In the genomic region with DNA sequence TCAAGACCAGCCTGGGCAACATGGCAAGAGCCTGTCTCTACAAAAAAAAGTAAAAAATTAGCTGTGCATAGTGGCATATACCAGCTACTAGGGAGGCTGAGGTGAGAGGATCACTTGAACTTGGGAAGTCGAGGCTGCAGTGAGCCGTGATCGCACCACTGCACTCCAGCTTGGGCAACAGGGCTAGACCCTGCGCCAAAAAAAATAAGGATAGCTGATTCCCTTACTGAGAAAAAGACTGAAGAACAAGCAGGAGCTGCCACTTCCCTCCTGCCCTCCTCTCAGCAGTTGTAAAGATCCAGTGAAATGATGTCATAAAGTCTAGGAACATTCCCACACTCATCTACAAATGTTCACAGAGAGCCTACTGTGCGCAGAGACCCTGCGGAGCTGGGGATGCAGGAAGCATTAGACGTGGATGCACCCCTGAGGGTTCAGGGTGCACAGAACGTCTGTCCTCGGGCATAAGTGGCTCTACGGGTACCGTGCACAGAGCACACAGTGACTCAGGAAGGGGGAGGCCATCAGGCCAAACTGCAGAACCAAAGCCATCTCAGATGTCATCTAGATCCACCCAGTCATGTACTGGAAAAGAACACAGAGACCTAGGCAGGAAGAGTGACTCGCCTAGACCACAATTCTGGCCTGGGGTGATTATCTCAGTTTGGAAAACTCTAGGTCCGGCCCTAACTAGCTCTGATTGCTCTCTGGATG, we compare ENCODE assay signal across 11 cellular contexts. TPM values are rescaled to one million over a fixed set of nuclear protein-coding genes. Genes with fewer than 3 reads are reported as not detected.
DNase-seq lines count a peak whose midpoint lies in the region; ATAC-seq, FAIRE-seq and TF ChIP-seq lines count a peak whose summit lies in the region.
"Had no signal": no experiment of that assay in that cellular context is flagged by ENCODE, and none has a peak within 500 bp of the region (broad histone marks: within the 10 kb centered on the region; RNA-seq: fewer than 3 reads in every experiment).

No MANE protein-coding gene starts in this region.

- no peaks in the 10 kb centered on the region for H3K36me3 Mint-ChIP-seq in glutamatergic neuron (ENCODE audit: unreplicated experiment)

- no peaks in the 10 kb centered on the region for H3K9me3 ChIP-seq in keratinocyte (ENCODE audit: control insufficient read depth, low read depth, low read length)

- no peaks in the 10 kb centered on the region for H3K9me3 Mint-ChIP-seq in glutamatergic neuron (ENCODE audit: unreplicated experiment)
- H3K9me3 Mint-ChIP-seq: neural crest cell had no signal

- H3K4me2 ChIP-seq in keratinocyte (ENCODE audit: control insufficient read depth, extremely low read depth, insufficient read depth, low read depth, low read length), result peak overlapping the region; percentile 23

- peak; percentile 32 for DNase-seq in AG08396 (ENCODE audit: low spot score)
- peak; percentile 40 to 51 for DNase-seq in Kasumi-1 (lab: John Stamatoyannopoulos, UW)
- no peak for DNase-seq in keratinocyte (ENCODE audit: low read depth, low spot score)
- DNase-seq in glutamatergic neuron, result no peak
- DNase-seq in NCI-H446 (lab: John Stamatoyannopoulos, UW), result no peak
- DNase-seq in 8988T, result no peak
- DNase-seq: NCI-H82; stimulated activated CD4-positive, alpha-beta T cell treated with anti-CD3 and anti-CD28 coated beads, Interleukin-1b, Interleukin-23, amount 100 ng/mL, for 48 hours had no signal

- H3K4me1 ChIP-seq in keratinocyte (ENCODE audit: control insufficient read depth, extremely low read depth, insufficient read depth, low read length), result peaks cover 28% of the 10 kb centered on the region

- peaks cover 30 to 59% of the 10 kb centered on the region in 2 experiments for H3K36me3 ChIP-seq in keratinocyte (ENCODE audit: control insufficient read depth in 2 of 2, extremely low read depth in 1 of 2, insufficient read depth in 2 of 2, low read length in 2 of 2)

- H3K27me3 Mint-ChIP-seq in glutamatergic neuron (ENCODE audit: unreplicated experiment), result no peaks in the 10 kb centered on the region

- no peaks in the 10 kb centered on the region for H3K4me1 Mint-ChIP-seq in glutamatergic neuron (ENCODE audit: low read depth, unreplicated experiment)

- H3K9me1 ChIP-seq in keratinocyte (ENCODE audit: control insufficient read depth, extremely low read depth, insufficient read depth, low read length), result no peaks in the 10 kb centered on the region

- dilution Hi-C loops in keratinocyte (cut with MboI; ENCODE audit: extremely low pct_ligation_motif_present, low sequenced_read_pairs), result no loop called here

- no peak overlapping the region for H3K9ac ChIP-seq in keratinocyte (ENCODE audit: control insufficient read depth, extremely low read depth, insufficient read depth, low read length)

- no peak overlapping the region for H2AFZ ChIP-seq in keratinocyte (ENCODE audit: control insufficient read depth, low read length)

- H3K4me3 ChIP-seq in keratinocyte (ENCODE audit: control insufficient read depth in 2 of 3, extremely low read depth in 1 of 3, insufficient read depth in 2 of 3, low read depth in 1 of 3, low read length in 3 of 3), result peak overlapping the region in 1 of 3 experiments; percentile 22

- peak; percentile 99 for FAIRE-seq in keratinocyte (lab: Jason Lieb, UNC)

- H3K27ac Mint-ChIP-seq in glutamatergic neuron (ENCODE audit: unreplicated experiment), result no peak overlapping the region

- no peak overlapping the region for H3K4me3 Mint-ChIP-seq in glutamatergic neuron (ENCODE audit: unreplicated experiment)
- H3K4me3 Mint-ChIP-seq: neural crest cell had no signal

- H3K27me3 ChIP-seq in keratinocyte (ENCODE audit: control insufficient read depth, extremely low read depth, insufficient read depth, low read length), result no peaks in the 10 kb centered on the region

- peaks cover 24% of the 10 kb centered on the region for H3K79me2 ChIP-seq in keratinocyte (ENCODE audit: control insufficient read depth, insufficient read depth, low read length)

- no peak for ATAC-seq in HG02623 (IDR thresholded peaks at IDR 0.05; ENCODE audit: unreplicated experiment)

- H3K27ac ChIP-seq in angular gyrus (ENCODE audit: low read depth, low read length) (peak overlapping the region; percentile 1), keratinocyte (ENCODE audit: control insufficient read depth, insufficient read depth, low read length) (peak overlapping the region; percentile 50)

- no peak for TF ChIP-seq CTCF in keratinocyte (optimal IDR thresholded peaks at IDR 0.05 in 1 of 3, IDR thresholded peaks at IDR 0.05 in 1 of 3, conservative IDR thresholded peaks at IDR 0.05 in 1 of 3; ENCODE audit: extremely low read depth in 1 of 3, insufficient read depth in 2 of 3, low read length in 3 of 3)
- TF ChIP-seq CTCF in glutamatergic neuron (IDR thresholded peaks at IDR 0.05; ENCODE audit: partially characterized antibody, unreplicated experiment), result no peak

- peaks cover 4% of the 10 kb centered on the region for H4K20me1 ChIP-seq in keratinocyte (ENCODE audit: control insufficient read depth, extremely low read depth, insufficient read depth, low read length)

RNA-seq across cellular contexts. Expression of gene SEC14L2, which starts 11.7 kb away (rescaled TPM):
- 103 to 146 TPM (median 129 TPM) in 3 replicates for polyA plus RNA-seq in keratinocyte
- 33.2 TPM for polyA plus RNA-seq in keratinocyte (2011; ENCODE audit: low read depth)
- polyA plus RNA-seq in keratinocyte (2011; cell fraction: cytosol; rRNA removed), result 115 and 122 TPM in 2 replicates
- 128 and 144 TPM in 2 replicates for polyA plus RNA-seq in keratinocyte (2011; cell fraction: nucleus; rRNA removed)
- polyA plus RNA-seq in keratinocyte (2012; ENCODE audit: low replicate concordance), result 59.9 and 112 TPM in 2 replicates
- 120 to 175 TPM (median 124 TPM) in 3 replicates for polyA minus RNA-seq in keratinocyte
- polyA minus RNA-seq in keratinocyte (2011; cell fraction: cytosol; rRNA and poly(A)+ RNA removed), result 76.4 TPM
- polyA minus RNA-seq in keratinocyte (2011; cell fraction: nucleus; rRNA and poly(A)+ RNA removed), result 61.3 and 108 TPM in 2 replicates
- 0.76 TPM for total RNA-seq in glutamatergic neuron (ENCODE audit: unreplicated experiment)

RNA-seq across cellular contexts. Expression of gene MTFP1, which starts 17.0 kb away (rescaled TPM):
- polyA plus RNA-seq in keratinocyte, result 5.7 to 13.7 TPM (median 8.4 TPM) in 3 replicates
- polyA plus RNA-seq in keratinocyte (2011; ENCODE audit: low read depth), result 4.2 TPM
- polyA plus RNA-seq in keratinocyte (2011; cell fraction: cytosol; rRNA removed), result 4.3 and 6.2 TPM in 2 replicates
- polyA plus RNA-seq in keratinocyte (2011; cell fraction: nucleus; rRNA removed), result 4.4 and 4.7 TPM in 2 replicates
- 4.5 and 14.9 TPM in 2 replicates for polyA plus RNA-seq in keratinocyte (2012; ENCODE audit: low replicate concordance)
- 0.56 to 11.7 TPM (median 5.0 TPM) in 3 replicates for polyA minus RNA-seq in keratinocyte
- polyA minus RNA-seq in keratinocyte (2011; cell fraction: cytosol; rRNA and poly(A)+ RNA removed), result 8.8 TPM
- polyA minus RNA-seq in keratinocyte (2011; cell fraction: nucleus; rRNA and poly(A)+ RNA removed), result 1.2 and 1.3 TPM in 2 replicates
- total RNA-seq in glutamatergic neuron (ENCODE audit: unreplicated experiment), result 5.8 TPM

RNA-seq across cellular contexts. Expression of gene RNF215, which starts 21.3 kb away (rescaled TPM):
- 5.1 to 17.0 TPM (median 8.3 TPM) in 3 replicates for polyA plus RNA-seq in keratinocyte
- polyA plus RNA-seq in keratinocyte (2011; ENCODE audit: low read depth), result 2.7 TPM
- 3.8 and 6.9 TPM in 2 replicates for polyA plus RNA-seq in keratinocyte (2011; cell fraction: cytosol; rRNA removed)
- 26.7 and 36.1 TPM in 2 replicates for polyA plus RNA-seq in keratinocyte (2011; cell fraction: nucleus; rRNA removed)
- 5.4 and 8.1 TPM in 2 replicates for polyA plus RNA-seq in keratinocyte (2012; ENCODE audit: low replicate concordance)
- 11.9 to 13.2 TPM (median 13.0 TPM) in 3 replicates for polyA minus RNA-seq in keratinocyte
- 15.9 TPM for polyA minus RNA-seq in keratinocyte (2011; cell fraction: cytosol; rRNA and poly(A)+ RNA removed)
- 10.3 and 12.4 TPM in 2 replicates for polyA minus RNA-seq in keratinocyte (2011; cell fraction: nucleus; rRNA and poly(A)+ RNA removed)
- 43.1 TPM for total RNA-seq in glutamatergic neuron (ENCODE audit: unreplicated experiment)

RNA-seq across cellular contexts. Expression of gene CCDC157, which starts 51.7 kb away (rescaled TPM):
- polyA plus RNA-seq in keratinocyte, result 1.3 to 2.2 TPM (median 1.6 TPM) in 3 replicates
- 0.94 TPM for polyA plus RNA-seq in keratinocyte (2011; ENCODE audit: low read depth)
- polyA plus RNA-seq in keratinocyte (2011; cell fraction: cytosol; rRNA removed), result 0.94 and 1.6 TPM in 2 replicates
- 1.4 and 1.9 TPM in 2 replicates for polyA plus RNA-seq in keratinocyte (2011; cell fraction: nucleus; rRNA removed)
- polyA plus RNA-seq in keratinocyte (2012; ENCODE audit: low replicate concordance), result 0.49 and 1.6 TPM in 2 replicates
- 0.74 to 1.8 TPM (median 0.92 TPM) in 3 replicates for polyA minus RNA-seq in keratinocyte
- 1.2 TPM for polyA minus RNA-seq in keratinocyte (2011; cell fraction: cytosol; rRNA and poly(A)+ RNA removed)
- polyA minus RNA-seq in keratinocyte (2011; cell fraction: nucleus; rRNA and poly(A)+ RNA removed), result 0.63 and 1.8 TPM in 2 replicates
- total RNA-seq in glutamatergic neuron (ENCODE audit: unreplicated experiment), result 6.2 TPM

RNA-seq across cellular contexts. Expression of gene SF3A1, which starts 51.9 kb away (rescaled TPM):
- 17.9 to 63.6 TPM (median 34.2 TPM) in 3 replicates for polyA plus RNA-seq in keratinocyte
- 62.3 TPM for polyA plus RNA-seq in keratinocyte (2011; ENCODE audit: low read depth)
- 30.3 and 56.2 TPM in 2 replicates for polyA plus RNA-seq in keratinocyte (2011; cell fraction: cytosol; rRNA removed)
- polyA plus RNA-seq in keratinocyte (2011; cell fraction: nucleus; rRNA removed), result 59.8 and 62.1 TPM in 2 replicates
- 35.8 and 77.0 TPM in 2 replicates for polyA plus RNA-seq in keratinocyte (2012; ENCODE audit: low replicate concordance)
- 34.8 to 565 TPM (median 64.1 TPM) in 3 replicates for polyA minus RNA-seq in keratinocyte
- polyA minus RNA-seq in keratinocyte (2011; cell fraction: cytosol; rRNA and poly(A)+ RNA removed), result 120 TPM
- 45.7 and 82.6 TPM in 2 replicates for polyA minus RNA-seq in keratinocyte (2011; cell fraction: nucleus; rRNA and poly(A)+ RNA removed)
- total RNA-seq in glutamatergic neuron (ENCODE audit: unreplicated experiment), result 157 TPM

Comparison
In these comparisons a context has a peak if more than half of its experiments do, and no peak if none do; other contexts are left out.
1. DNase-seq: peak in AG08396 (single experiment) and Kasumi-1 (2 of 2); none in keratinocyte (single experiment), glutamatergic neuron (single experiment), NCI-H446 (0 of 2) and 8988T (single experiment).